ENCODE assay signal across 23 cellular contexts in genomic region chr1:210385228-210385627, GRCh38.
"Had no signal": no experiment of that assay in that cellular context is flagged by ENCODE, and none has a peak within 500 bp of the region (broad histone marks: within the 10 kb centered on the region; RNA-seq: fewer than 3 reads in every experiment).

No MANE protein-coding gene starts in this region.

- H3K36me3 Mint-ChIP-seq: activated naive CD4-positive, alpha-beta T cell treated with anti-CD3 and anti-CD28 coated beads, Interleukin-2, amount 50 U/mL, for 24 hours had no signal

- H3K4me3 ChIP-seq: ovary, psoas muscle, right atrium auricular region, tibial artery had no signal

- FAIRE-seq: kidney had no signal

- H3K27ac Mint-ChIP-seq: activated CD4-positive, alpha-beta memory T cell treated with anti-CD3 and anti-CD28 coated beads for 36 hours; activated naive CD4-positive, alpha-beta T cell treated with anti-CD3 and anti-CD28 coated beads, Interleukin-2, amount 50 U/mL, for 24 hours; activated T-helper 1 cell treated with anti-CD3 and anti-CD28 coated beads, Interleukin-12 subunit alpha, Interleukin-12 subunit beta, Interleukin-2, Interleukin-4 antibody, amounts not matched to agents 30 ng/mL and 10 ng/mL and 1 ng/mL, durations not matched to agents 14 hours and 24 hours and 36 hours; dendritic cell treated with granulocyte-macrophage colony-stimulating factor and Interleukin-4, amounts not matched to agents 40 ng/mL and 50 ng/mL, for 4 days; mesothelial cell of epicardium; naive thymus-derived CD8-positive, alpha-beta T cell; stimulated activated naive CD8-positive, alpha-beta T cell treated with anti-CD3 and anti-CD28 coated beads, Interleukin-15, Interleukin-2, amounts not matched to agents 100 ng/mL and 50 ng/mL, for 24 hours; T-helper 17 cell had no signal

- H3K9me3 ChIP-seq: ovary, psoas muscle, right atrium auricular region, tibial artery had no signal

- DNase-seq: activated CD4-positive, alpha-beta memory T cell treated with anti-CD3 and anti-CD28 coated beads for 36 hours; activated CD4-positive, alpha-beta T cell treated with anti-CD3 and anti-CD28 coated beads for 48 hours; activated gamma-delta T cell; activated T-cell treated with anti-CD3 and anti-CD28 coated beads for 4 hours; anterior cingulate cortex; brain microvascular endothelial cell; caudate nucleus; effector CD8-positive, alpha-beta T cell; erythroblast; kidney; naive thymus-derived CD8-positive, alpha-beta T cell; ovary; psoas muscle; stimulated activated CD4-positive, alpha-beta T cell treated with anti-CD3 and anti-CD28 coated beads, Interleukin-1b, Interleukin-23, amount 100 ng/mL, for 48 hours; substantia nigra; T-helper 17 cell; tibial artery had no signal

- H3K4me1 Mint-ChIP-seq: activated naive CD4-positive, alpha-beta T cell treated with anti-CD3 and anti-CD28 coated beads, Interleukin-2, amount 50 U/mL, for 24 hours; naive thymus-derived CD8-positive, alpha-beta T cell had no signal

- H3K27me3 Mint-ChIP-seq: activated CD4-positive, alpha-beta memory T cell treated with anti-CD3 and anti-CD28 coated beads for 36 hours; activated naive CD4-positive, alpha-beta T cell treated with anti-CD3 and anti-CD28 coated beads, Interleukin-2, amount 50 U/mL, for 24 hours; dendritic cell treated with granulocyte-macrophage colony-stimulating factor and Interleukin-4, amounts not matched to agents 40 ng/mL and 50 ng/mL, for 4 days; stimulated activated naive CD8-positive, alpha-beta T cell treated with anti-CD3 and anti-CD28 coated beads, Interleukin-15, Interleukin-2, amounts not matched to agents 100 ng/mL and 50 ng/mL, for 24 hours; T-helper 17 cell had no signal

- H3K27me3 ChIP-seq: brain microvascular endothelial cell, ovary, right atrium auricular region, tibial artery had no signal

- H3K9me3 Mint-ChIP-seq: activated CD4-positive, alpha-beta memory T cell treated with anti-CD3 and anti-CD28 coated beads for 36 hours; activated naive CD4-positive, alpha-beta T cell treated with anti-CD3 and anti-CD28 coated beads, Interleukin-2, amount 50 U/mL, for 24 hours; activated T-helper 1 cell treated with anti-CD3 and anti-CD28 coated beads, Interleukin-12 subunit alpha, Interleukin-12 subunit beta, Interleukin-2, Interleukin-4 antibody, amounts not matched to agents 30 ng/mL and 10 ng/mL and 1 ng/mL, durations not matched to agents 14 hours and 24 hours and 36 hours; stimulated activated naive CD8-positive, alpha-beta T cell treated with anti-CD3 and anti-CD28 coated beads, Interleukin-15, Interleukin-2, amounts not matched to agents 100 ng/mL and 50 ng/mL, for 24 hours had no signal

- H3K36me3 ChIP-seq: brain microvascular endothelial cell, ovary, right atrium auricular region, tibial artery had no signal

- H3K27ac ChIP-seq: brain microvascular endothelial cell, ovary, psoas muscle, right atrium auricular region, tibial artery had no signal

- ATAC-seq: naive thymus-derived CD8-positive, alpha-beta T cell; psoas muscle; T-helper 17 cell had no signal

- H3K4me3 Mint-ChIP-seq: activated CD4-positive, alpha-beta memory T cell treated with anti-CD3 and anti-CD28 coated beads for 36 hours; activated naive CD4-positive, alpha-beta T cell treated with anti-CD3 and anti-CD28 coated beads, Interleukin-2, amount 50 U/mL, for 24 hours; activated T-helper 1 cell treated with anti-CD3 and anti-CD28 coated beads, Interleukin-12 subunit alpha, Interleukin-12 subunit beta, Interleukin-2, Interleukin-4 antibody, amounts not matched to agents 30 ng/mL and 10 ng/mL and 1 ng/mL, durations not matched to agents 14 hours and 24 hours and 36 hours; dendritic cell treated with granulocyte-macrophage colony-stimulating factor and Interleukin-4, amounts not matched to agents 40 ng/mL and 50 ng/mL, for 4 days; mesothelial cell of epicardium; naive thymus-derived CD8-positive, alpha-beta T cell; stimulated activated naive CD8-positive, alpha-beta T cell treated with anti-CD3 and anti-CD28 coated beads, Interleukin-15, Interleukin-2, amounts not matched to agents 100 ng/mL and 50 ng/mL, for 24 hours; T-helper 17 cell had no signal

- H3K4me1 ChIP-seq: psoas muscle had no signal
